In genomic region chr16:49462356-49462988, GRCh38 we compare ENCODE assay signal across 16 cellular contexts.
DNase-seq lines count a peak whose midpoint lies in the region; ATAC-seq, FAIRE-seq and TF ChIP-seq lines count a peak whose summit lies in the region.
"Had no signal": no experiment of that assay in that cellular context is flagged by ENCODE, and none has a peak within 500 bp of the region (broad histone marks: within the 10 kb centered on the region; RNA-seq: fewer than 3 reads in every experiment).

No MANE protein-coding gene starts in this region.

- intact Hi-C loops in activated CD4-positive, alpha-beta memory T cell treated with anti-CD3 and anti-CD28 coated beads for 36 hours (cut with micrococcal nuclease): loop anchor here (1.0 kb wide), 1 partner anchor 21 kb away; no protein-coding TSS in a partner anchor
- intact Hi-C loops in activated T-helper 1 cell treated with anti-CD3 and anti-CD28 coated beads, Interleukin-12 subunit alpha, Interleukin-12 subunit beta, Interleukin-2, Interleukin-4 antibody, amounts not matched to agents 30 ng/mL and 10 ng/mL and 1 ng/mL, durations not matched to agents 14 hours and 24 hours and 36 hours (cut with micrococcal nuclease): no loop called here
- intact Hi-C loops in left ventricle myocardium inferior (cut with micrococcal nuclease): no loop called here

- H3K4me1 ChIP-seq in left ventricle myocardium inferior: peaks cover 9% of the 10 kb centered on the region
- H3K4me1 ChIP-seq: breast epithelium had no signal

- H3K4me3 ChIP-seq in foreskin fibroblast (ENCODE audit: low read depth in 1 of 2, low read length in 2 of 2): no peak overlapping the region
- no peak overlapping the region for H3K4me3 ChIP-seq in left ventricle myocardium inferior
- H3K4me3 ChIP-seq: breast epithelium, esophagus muscularis mucosa had no signal

- H3K27me3 Mint-ChIP-seq in activated CD4-positive, alpha-beta memory T cell treated with anti-CD3 and anti-CD28 coated beads for 36 hours: no peaks in the 10 kb centered on the region
- H3K27me3 Mint-ChIP-seq in activated CD4-positive, alpha-beta memory T cell treated with anti-CD3 and anti-CD28 coated beads, Interleukin-2, amount 10 ng/mL, durations not matched to agents 7 days and 5 days: peaks cover 4% of the 10 kb centered on the region
- H3K27me3 Mint-ChIP-seq in activated T-helper 1 cell treated with anti-CD3 and anti-CD28 coated beads, Interleukin-12 subunit alpha, Interleukin-12 subunit beta, Interleukin-2, Interleukin-4 antibody, amounts not matched to agents 30 ng/mL and 10 ng/mL and 1 ng/mL, durations not matched to agents 14 hours and 24 hours and 36 hours (ENCODE audit: insufficient read depth): peaks cover 2% of the 10 kb centered on the region
- peaks cover 0 to 2% (median 0%) of the 10 kb centered on the region in 5 donors for H3K27me3 Mint-ChIP-seq in naive thymus-derived CD8-positive, alpha-beta T cell

- peak overlapping the region; percentile 10 for H3K27ac Mint-ChIP-seq in activated CD4-positive, alpha-beta memory T cell treated with anti-CD3 and anti-CD28 coated beads for 36 hours
- no peak overlapping the region for H3K27ac Mint-ChIP-seq in activated CD4-positive, alpha-beta memory T cell treated with anti-CD3 and anti-CD28 coated beads, Interleukin-2, amount 10 ng/mL, durations not matched to agents 7 days and 5 days
- peak overlapping the region; percentile 10 for H3K27ac Mint-ChIP-seq in activated T-helper 1 cell treated with anti-CD3 and anti-CD28 coated beads, Interleukin-12 subunit alpha, Interleukin-12 subunit beta, Interleukin-2, Interleukin-4 antibody, amounts not matched to agents 30 ng/mL and 10 ng/mL and 1 ng/mL, durations not matched to agents 14 hours and 24 hours and 36 hours
- peak overlapping the region; percentile 89 to 98 (median 96) for H3K27ac Mint-ChIP-seq in naive thymus-derived CD8-positive, alpha-beta T cell

- CTCF ChIA-PET in activated CD4-positive, alpha-beta memory T cell treated with anti-CD3 and anti-CD28 coated beads for 36 hours (lab: Charles Lee): no interaction called here
- CTCF ChIA-PET in activated CD4-positive, alpha-beta memory T cell treated with anti-CD3 and anti-CD28 coated beads, Interleukin-2, amount 10 ng/mL, durations not matched to agents 7 days and 5 days (lab: Charles Lee): no interaction called here

- no peaks in the 10 kb centered on the region for H3K9me3 ChIP-seq in left ventricle myocardium inferior (replicated peaks)
- H3K9me3 ChIP-seq: breast epithelium, esophagus muscularis mucosa, neutrophil had no signal

- peak; percentile 44 for FAIRE-seq in GM18507 (lab: Jason Lieb, UNC)

- no peaks in the 10 kb centered on the region for H3K9me3 Mint-ChIP-seq in activated CD4-positive, alpha-beta memory T cell treated with anti-CD3 and anti-CD28 coated beads for 36 hours
- H3K9me3 Mint-ChIP-seq in activated CD4-positive, alpha-beta memory T cell treated with anti-CD3 and anti-CD28 coated beads, Interleukin-2, amount 10 ng/mL, durations not matched to agents 7 days and 5 days: no peaks in the 10 kb centered on the region
- no peaks in the 10 kb centered on the region for H3K9me3 Mint-ChIP-seq in activated T-helper 1 cell treated with anti-CD3 and anti-CD28 coated beads, Interleukin-12 subunit alpha, Interleukin-12 subunit beta, Interleukin-2, Interleukin-4 antibody, amounts not matched to agents 30 ng/mL and 10 ng/mL and 1 ng/mL, durations not matched to agents 14 hours and 24 hours and 36 hours
- H3K9me3 Mint-ChIP-seq in naive thymus-derived CD8-positive, alpha-beta T cell: no peaks in the 10 kb centered on the region

- H3K4me3 Mint-ChIP-seq in activated CD4-positive, alpha-beta memory T cell treated with anti-CD3 and anti-CD28 coated beads for 36 hours: no peak overlapping the region
- no peak overlapping the region for H3K4me3 Mint-ChIP-seq in activated CD4-positive, alpha-beta memory T cell treated with anti-CD3 and anti-CD28 coated beads, Interleukin-2, amount 10 ng/mL, durations not matched to agents 7 days and 5 days
- H3K4me3 Mint-ChIP-seq in activated T-helper 1 cell treated with anti-CD3 and anti-CD28 coated beads, Interleukin-12 subunit alpha, Interleukin-12 subunit beta, Interleukin-2, Interleukin-4 antibody, amounts not matched to agents 30 ng/mL and 10 ng/mL and 1 ng/mL, durations not matched to agents 14 hours and 24 hours and 36 hours: no peak overlapping the region
- H3K4me3 Mint-ChIP-seq in naive thymus-derived CD8-positive, alpha-beta T cell: peak overlapping the region; percentile 29 to 86 (median 74)

- peaks cover 27% of the 10 kb centered on the region for H3K4me1 Mint-ChIP-seq in activated CD4-positive, alpha-beta memory T cell treated with anti-CD3 and anti-CD28 coated beads for 36 hours (ENCODE audit: low read depth)
- peaks cover 27% of the 10 kb centered on the region for H3K4me1 Mint-ChIP-seq in activated CD4-positive, alpha-beta memory T cell treated with anti-CD3 and anti-CD28 coated beads, Interleukin-2, amount 10 ng/mL, durations not matched to agents 7 days and 5 days
- H3K4me1 Mint-ChIP-seq in activated T-helper 1 cell treated with anti-CD3 and anti-CD28 coated beads, Interleukin-12 subunit alpha, Interleukin-12 subunit beta, Interleukin-2, Interleukin-4 antibody, amounts not matched to agents 30 ng/mL and 10 ng/mL and 1 ng/mL, durations not matched to agents 14 hours and 24 hours and 36 hours (ENCODE audit: low read depth): peaks cover 30% of the 10 kb centered on the region
- H3K4me1 Mint-ChIP-seq in naive thymus-derived CD8-positive, alpha-beta T cell: peaks cover 35 to 64% (median 49%) of the 10 kb centered on the region in 4 donors

- H3K27me3 ChIP-seq in left ventricle myocardium inferior (ENCODE audit: low read depth): peaks cover 82% of the 10 kb centered on the region

- TF ChIP-seq CTCF in foreskin fibroblast (IDR thresholded peaks at IDR 0.05; ENCODE audit: low read depth, low read length) (no peak), left ventricle myocardium inferior (IDR thresholded peaks at IDR 0.05; ENCODE audit: borderline replicate concordance) (no peak)

- ATAC-seq in naive thymus-derived CD8-positive, alpha-beta T cell: peak; percentile 22 to 45

- no peaks in the 10 kb centered on the region for H3K36me3 ChIP-seq in left ventricle myocardium inferior
- H3K36me3 ChIP-seq: breast epithelium, esophagus muscularis mucosa, neutrophil had no signal

- POLR2A ChIA-PET in activated CD4-positive, alpha-beta memory T cell treated with anti-CD3 and anti-CD28 coated beads for 36 hours (lab: Charles Lee): no interaction called here
- POLR2A ChIA-PET in activated CD4-positive, alpha-beta memory T cell treated with anti-CD3 and anti-CD28 coated beads, Interleukin-2, amount 10 ng/mL, durations not matched to agents 7 days and 5 days (lab: Charles Lee): no interaction called here
- POLR2A ChIA-PET in naive thymus-derived CD8-positive, alpha-beta T cell (lab: Charles Lee): interaction anchor here (0.7 to 2.8 kb wide), 3 partner anchors 10 to 20 kb away, joined by 4 to 8 read pairs (median 4); no protein-coding TSS in a partner anchor

- no peak for DNase-seq in activated CD4-positive, alpha-beta memory T cell treated with anti-CD3 and anti-CD28 coated beads for 36 hours
- DNase-seq in activated CD4-positive, alpha-beta memory T cell treated with anti-CD3 and anti-CD28 coated beads, Interleukin-2, amount 10 ng/mL, durations not matched to agents 7 days and 5 days: no peak
- no peak for DNase-seq in GM18507 (ENCODE audit: extremely low spot score, insufficient read length, low read depth)
- DNase-seq in activated T-helper 1 cell treated with anti-CD3 and anti-CD28 coated beads, Interleukin-12 subunit alpha, Interleukin-12 subunit beta, Interleukin-2, Interleukin-4 antibody, amounts not matched to agents 30 ng/mL and 10 ng/mL and 1 ng/mL, durations not matched to agents 14 hours and 24 hours and 36 hours (ENCODE audit: low spot score): no peak
- peak in 3 of 10 donors; percentile 12 to 40 (median 38) for DNase-seq in naive thymus-derived CD8-positive, alpha-beta T cell
- DNase-seq in foreskin fibroblast: no peak
- no peak for DNase-seq in left ventricle myocardium inferior
- DNase-seq in stimulated activated CD4-positive, alpha-beta T cell treated with anti-CD3 and anti-CD28 coated beads, Interleukin-4, amount 100 ng/mL, for 4 hours: no peak
- DNase-seq: activated CD4-positive, alpha-beta T cell treated with anti-CD3 and anti-CD28 coated beads for 48 hours; GF-D8; mammary epithelial cell; Right ventricle myocardium superior; substantia nigra had no signal

- H3K27ac ChIP-seq in left ventricle myocardium inferior (replicated peaks): no peak overlapping the region
- H3K27ac ChIP-seq: breast epithelium, esophagus muscularis mucosa, neutrophil had no signal

- no peaks in the 10 kb centered on the region for H3K36me3 Mint-ChIP-seq in activated CD4-positive, alpha-beta memory T cell treated with anti-CD3 and anti-CD28 coated beads for 36 hours
- H3K36me3 Mint-ChIP-seq in activated CD4-positive, alpha-beta memory T cell treated with anti-CD3 and anti-CD28 coated beads, Interleukin-2, amount 10 ng/mL, durations not matched to agents 7 days and 5 days (ENCODE audit: low read depth): no peaks in the 10 kb centered on the region
- no peaks in the 10 kb centered on the region for H3K36me3 Mint-ChIP-seq in activated T-helper 1 cell treated with anti-CD3 and anti-CD28 coated beads, Interleukin-12 subunit alpha, Interleukin-12 subunit beta, Interleukin-2, Interleukin-4 antibody, amounts not matched to agents 30 ng/mL and 10 ng/mL and 1 ng/mL, durations not matched to agents 14 hours and 24 hours and 36 hours (ENCODE audit: low read depth)
- no peaks in the 10 kb centered on the region for H3K36me3 Mint-ChIP-seq in naive thymus-derived CD8-positive, alpha-beta T cell

Comparison
In these comparisons a context has a peak if more than half of its experiments do, and no peak if none do; other contexts are left out.
1. H3K4me3 Mint-ChIP-seq: peak in naive thymus-derived CD8-positive, alpha-beta T cell (10 of 10); none in activated CD4-positive, alpha-beta memory T cell treated with anti-CD3 and anti-CD28 coated beads for 36 hours (single experiment), activated CD4-positive, alpha-beta memory T cell treated with anti-CD3 and anti-CD28 coated beads, Interleukin-2, amount 10 ng/mL, durations not matched to agents 7 days and 5 days (single experiment) and activated T-helper 1 cell treated with anti-CD3 and anti-CD28 coated beads, Interleukin-12 subunit alpha, Interleukin-12 subunit beta, Interleukin-2, Interleukin-4 antibody, amounts not matched to agents 30 ng/mL and 10 ng/mL and 1 ng/mL, durations not matched to agents 14 hours and 24 hours and 36 hours (single experiment).